Comparison of ENCODE assay signal across 25 cellular contexts in genomic region chr10:119460369-119461195, GRCh38.
A peak's percentile ranks its signal among the peaks of the same experiment; 100 is the strongest.
DNase-seq lines count a peak whose midpoint lies in the region; ATAC-seq and TF ChIP-seq lines count a peak whose summit lies in the region.
"Had no signal": no experiment of that assay in that cellular context is flagged by ENCODE, and none has a peak within 500 bp of the region (broad histone marks: within the 10 kb centered on the region; RNA-seq: fewer than 3 reads in every experiment).

No MANE protein-coding gene starts in this region.

- no peak overlapping the region; the same call in 1 of the 2 replicates for H3K9ac ChIP-seq in PC-3 (ENCODE audit: low read length)
- H3K9ac ChIP-seq: KMS-11 had no signal

- no peaks in the 10 kb centered on the region for H3F3A ChIP-seq in PC-3 (ENCODE audit: low read length, unreplicated experiment)

- BruUV-seq in PC-3 (replicated peaks; lab: Mats Ljungman, UMichigan) = no TSS peak

- H3K27me3 ChIP-seq in PC-3 (ENCODE audit: low read length) (no peaks in the 10 kb centered on the region), right cardiac atrium (ENCODE audit: control insufficient read depth, insufficient read depth) (no peaks in the 10 kb centered on the region), thyroid gland (no peaks in the 10 kb centered on the region)
- H3K27me3 ChIP-seq: ascending aorta, cardiac muscle cell, gastrocnemius medialis, hepatocyte had no signal

- TF ChIP-seq CTCF in PC-3 (conservative IDR thresholded peaks at IDR 0.05; ENCODE audit: low read depth, low read length) (no peak), thyroid gland (IDR thresholded peaks at IDR 0.05) (no peak)

- H3K4me3 ChIP-seq in PC-3 (ENCODE audit: low read length) = no peak overlapping the region
- no peak overlapping the region for H3K4me3 ChIP-seq in right cardiac atrium (ENCODE audit: low read length)
- H3K4me3 ChIP-seq in thyroid gland (replicated peaks in 1 of 3) = no peak overlapping the region
- H3K4me3 ChIP-seq: ascending aorta, cardiac muscle cell, gastrocnemius medialis, hepatocyte, smooth muscle cell had no signal

- intact Hi-C loops in left cardiac atrium (cut with DNase I) (no loop called here), cardiac septum (cut with DNase I) (no loop called here), PC-3 (cut with micrococcal nuclease) (no loop called here), right cardiac atrium (cut with DNase I) (no loop called here), thyroid gland (cut with DNase I) (no loop called here)

- CTCF ChIA-PET in PC-3 (lab: Charles Lee) = no interaction called here

- no peak overlapping the region for H2AFZ ChIP-seq in PC-3 (ENCODE audit: low read length)
- H2AFZ ChIP-seq: hepatocyte had no signal

- WGBS in right cardiac atrium = 72% methylated on average over 11 of the region's 11 CpGs
- 85 to 88% methylated on average over 9 to 10 of the region's 11 CpGs for WGBS in thyroid gland, 2 donors

- H3K9me3 ChIP-seq in PC-3 (ENCODE audit: low read length) = no peaks in the 10 kb centered on the region
- H3K9me3 ChIP-seq in right cardiac atrium (ENCODE audit: control insufficient read depth, low read length) = no peaks in the 10 kb centered on the region
- H3K9me3 ChIP-seq in thyroid gland = no peaks in the 10 kb centered on the region
- H3K9me3 ChIP-seq: ascending aorta, gastrocnemius medialis had no signal

- no peak for TF ChIP-seq POLR2A in thyroid gland (IDR thresholded peaks at IDR 0.05)

- H3K4me1 ChIP-seq in PC-3 (ENCODE audit: insufficient read depth, low read length) = peaks cover 25% of the 10 kb centered on the region
- no peaks in the 10 kb centered on the region for H3K4me1 ChIP-seq in right cardiac atrium (ENCODE audit: control insufficient read depth, insufficient read depth, low read length)
- H3K4me1 ChIP-seq in thyroid gland = peaks cover 6 to 17% of the 10 kb centered on the region in 2 donors
- H3K4me1 ChIP-seq: ascending aorta, gastrocnemius medialis had no signal

- POLR2A ChIA-PET in PC-3 (lab: Charles Lee; ENCODE audit: unreplicated experiment) = no interaction called here

- DNase-seq in left cardiac atrium = no peak
- DNase-seq in cardiac septum (ENCODE audit: low spot score) = no peak
- no peak for DNase-seq in PC-3
- no peak for DNase-seq in right cardiac atrium
- no peak for DNase-seq in thyroid gland
- no peak for DNase-seq in stimulated activated CD4-positive, alpha-beta T cell treated with anti-CD3 and anti-CD28 coated beads, Interleukin-4, amount 100 ng/mL, for 1 hour
- no peak for DNase-seq in amygdala (lab: John Stamatoyannopoulos, UW)
- DNase-seq in kidney glomerular epithelial cell (lab: John Stamatoyannopoulos, UW) = no peak
- DNase-seq: activated CD4-positive, alpha-beta T cell treated with anti-CD3 and anti-CD28 coated beads, Interleukin-2, amount 10 ng/mL, durations not matched to agents 24 days and 14 days; DND-41; gastrocnemius medialis; naive thymus-derived CD4-positive, alpha-beta T cell; NCI-H1417; NCI-H2081; NCI-H226; stimulated activated CD4-positive, alpha-beta T cell treated with anti-CD3 and anti-CD28 coated beads, Interleukin-1b, Interleukin-23, amount 100 ng/mL, for 48 hours; substantia nigra; T-helper 9 cell; WERI-Rb-1 had no signal

- H3K27ac ChIP-seq in PC-3 (ENCODE audit: low read length) (peak overlapping the region; percentile 72), right cardiac atrium (ENCODE audit: low read length) (no peak overlapping the region), thyroid gland (peak overlapping the region; percentile 50 to 80 (median 76))
- H3K27ac ChIP-seq: ascending aorta, cardiac muscle cell, gastrocnemius medialis, hepatocyte, KMS-11, WERI-Rb-1 had no signal

- H3K79me2 ChIP-seq in PC-3 (ENCODE audit: low read length) = no peaks in the 10 kb centered on the region
- H3K79me2 ChIP-seq: hepatocyte had no signal

- no peaks in the 10 kb centered on the region for H4K20me1 ChIP-seq in PC-3 (ENCODE audit: low read length)

- H3K9me2 ChIP-seq in PC-3 (replicated peaks; ENCODE audit: low read length) = no peaks in the 10 kb centered on the region

- H3K4me2 ChIP-seq in PC-3 (ENCODE audit: low read length) = peak overlapping the region; percentile 74
- H3K4me2 ChIP-seq: hepatocyte, KMS-11, smooth muscle cell had no signal

- ATAC-seq in left cardiac atrium (peak; percentile 8 to 19), PC-3 (no peak), right cardiac atrium (peak; percentile 9 to 30)
- ATAC-seq: gastrocnemius medialis; left lobe of liver; naive thymus-derived CD4-positive, alpha-beta T cell had no signal

- no peaks in the 10 kb centered on the region for H3K36me3 ChIP-seq in PC-3 (ENCODE audit: low read depth, low read length)
- H3K36me3 ChIP-seq in thyroid gland = no peaks in the 10 kb centered on the region
- H3K36me3 ChIP-seq: cardiac muscle cell, gastrocnemius medialis, WERI-Rb-1 had no signal
